ENCODE assay signal across 18 cellular contexts in the genomic region with DNA sequence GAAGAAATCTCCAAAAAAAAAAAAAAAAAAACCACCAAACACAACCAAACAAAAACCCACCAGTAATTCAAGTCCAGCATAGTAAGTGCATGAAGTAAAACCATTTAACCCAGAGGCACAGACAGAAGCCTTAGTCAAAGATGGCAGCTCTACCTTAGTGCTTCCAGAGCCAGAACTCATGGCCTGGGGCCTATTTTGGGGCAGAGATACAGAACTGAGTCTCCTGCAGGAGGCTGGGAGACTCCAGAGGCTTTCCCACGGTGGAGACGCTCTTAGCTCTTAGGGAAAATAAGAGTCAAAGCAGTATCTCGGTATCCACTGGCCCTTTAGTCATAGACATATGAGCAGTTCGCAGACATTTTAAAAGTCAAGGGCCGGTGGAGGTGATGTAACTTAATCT.
DNase-seq lines count a peak whose midpoint lies in the region; ATAC-seq and TF ChIP-seq lines count a peak whose summit lies in the region.
"Had no signal": no experiment of that assay in that cellular context is flagged by ENCODE, and none has a peak within 500 bp of the region (broad histone marks: within the 10 kb centered on the region; RNA-seq: fewer than 3 reads in every experiment).

No MANE protein-coding gene starts in this region.

- POLR2A ChIA-PET in OCI-LY7 (lab: Charles Lee): no interaction called here

- H3K79me2 ChIP-seq in Karpas-422 (ENCODE audit: low read length) (no peaks in the 10 kb centered on the region), OCI-LY7 (ENCODE audit: insufficient read depth, low read depth, low read length) (no peaks in the 10 kb centered on the region)

- intact Hi-C loops in OCI-LY7 (cut with micrococcal nuclease; ENCODE audit: unreplicated experiment): loop anchor here (5.0 to 10.0 kb wide), 3 partner anchors 327 to 1180 kb away; partner anchors contain the start of gene ZNF184

- H2AFZ ChIP-seq in Karpas-422 (ENCODE audit: low read length) (no peak overlapping the region), OCI-LY7 (ENCODE audit: low read length) (no peak overlapping the region)

- H3K4me2 ChIP-seq in Karpas-422 (ENCODE audit: low read depth, low read length, poor library complexity, severe bottlenecking) (no peak overlapping the region), OCI-LY7 (ENCODE audit: low read length) (no peak overlapping the region)
- H3K4me2 ChIP-seq: A549; BLaER1 treated with 17β-estradiol and CSF1 and Interleukin-3, amounts not matched to agents 10 nM and 100 nM had no signal

- H3K4me1 Mint-ChIP-seq in neural crest cell: peaks cover 30% of the 10 kb centered on the region

- H3K9me3 ChIP-seq in Karpas-422 (ENCODE audit: low read length) (no peaks in the 10 kb centered on the region), OCI-LY7 (ENCODE audit: low read length) (no peaks in the 10 kb centered on the region)
- H3K9me3 ChIP-seq: A549; BLaER1 treated with 17β-estradiol and CSF1 and Interleukin-3, amounts not matched to agents 10 nM and 100 nM; Caco-2 had no signal

- H3K36me3 Mint-ChIP-seq in neural crest cell (ENCODE audit: low read depth): peaks cover 2% of the 10 kb centered on the region
- H3K36me3 Mint-ChIP-seq: CD8-positive, alpha-beta T cell had no signal

- H3K9me3 Mint-ChIP-seq in neural crest cell: no peaks in the 10 kb centered on the region
- H3K9me3 Mint-ChIP-seq: CD8-positive, alpha-beta T cell had no signal

- H3K36me3 ChIP-seq in Karpas-422 (ENCODE audit: insufficient read depth, low read length) (no peaks in the 10 kb centered on the region), OCI-LY7 (ENCODE audit: insufficient read depth, low read length) (no peaks in the 10 kb centered on the region)
- H3K36me3 ChIP-seq: BLaER1 treated with 17β-estradiol and CSF1 and Interleukin-3, amounts not matched to agents 10 nM and 100 nM had no signal

- no peaks in the 10 kb centered on the region for H3K27me3 ChIP-seq in Karpas-422 (ENCODE audit: low read length)

- no peak for ATAC-seq in GM18858 (IDR thresholded peaks at IDR 0.05; ENCODE audit: unreplicated experiment)
- ATAC-seq: A549; CD8-positive, alpha-beta T cell had no signal

- H3K4me3 Mint-ChIP-seq in neural crest cell: peak overlapping the region; percentile 63
- H3K4me3 Mint-ChIP-seq: B cell; CD4-positive, alpha-beta T cell; CD8-positive, alpha-beta T cell had no signal

- peaks cover 38% of the 10 kb centered on the region for H3K27me3 Mint-ChIP-seq in neural crest cell (ENCODE audit: low read depth)

- CTCF ChIA-PET in OCI-LY7 (lab: Charles Lee; ENCODE audit: unreplicated experiment): no interaction called here

- H3K9ac ChIP-seq in Karpas-422 (ENCODE audit: low read length): no peak overlapping the region
- H3K9ac ChIP-seq: BLaER1 treated with 17β-estradiol and CSF1 and Interleukin-3, amounts not matched to agents 10 nM and 100 nM had no signal

- H3K27ac ChIP-seq in Karpas-422 (ENCODE audit: low read length) (no peak overlapping the region), OCI-LY7 (ENCODE audit: low read depth, low read length, poor library complexity, severe bottlenecking) (no peak overlapping the region)
- H3K27ac ChIP-seq: 22Rv1; A549; BLaER1 treated with 17β-estradiol and CSF1 and Interleukin-3, amounts not matched to agents 10 nM and 100 nM; C4-2B had no signal

- H3K27ac Mint-ChIP-seq in neural crest cell (ENCODE audit: unreplicated experiment): no peak overlapping the region
- H3K27ac Mint-ChIP-seq: B cell; CD4-positive, alpha-beta T cell; CD8-positive, alpha-beta T cell had no signal

- H3K4me3 ChIP-seq in Karpas-422 (ENCODE audit: low read length): no peak overlapping the region
- H3K4me3 ChIP-seq in OCI-LY7 (ENCODE audit: low read depth, low read length, poor library complexity, severe bottlenecking): no peak overlapping the region
- H3K4me3 ChIP-seq: A549; BLaER1 treated with 17β-estradiol and CSF1 and Interleukin-3, amounts not matched to agents 10 nM and 100 nM had no signal

- H4K20me1 ChIP-seq in Karpas-422 (ENCODE audit: insufficient read depth, low read depth, low read length) (no peaks in the 10 kb centered on the region), OCI-LY7 (ENCODE audit: insufficient read depth, low read length) (no peaks in the 10 kb centered on the region)
- H4K20me1 ChIP-seq: BLaER1 treated with 17β-estradiol and CSF1 and Interleukin-3, amounts not matched to agents 10 nM and 100 nM had no signal

- no TSS peak for BruUV-seq in OCI-LY7 (replicated peaks; lab: Mats Ljungman, UMichigan)

- no peak for TF ChIP-seq CTCF in neural crest cell (conservative IDR thresholded peaks at IDR 0.05)
- TF ChIP-seq CTCF in OCI-LY7 (conservative IDR thresholded peaks at IDR 0.05; ENCODE audit: low read length): no peak

- peaks cover 20% of the 10 kb centered on the region for H3K4me1 ChIP-seq in Karpas-422 (ENCODE audit: low read length)
- peaks cover 18% of the 10 kb centered on the region for H3K4me1 ChIP-seq in OCI-LY7 (ENCODE audit: insufficient read depth, low read length, poor library complexity, severe bottlenecking)
- H3K4me1 ChIP-seq: A549 had no signal

- H3K9me2 ChIP-seq in Karpas-422 (replicated peaks; ENCODE audit: insufficient read depth, low read length) (no peaks in the 10 kb centered on the region), OCI-LY7 (ENCODE audit: insufficient read depth, low read length) (no peaks in the 10 kb centered on the region)

- DNase-seq in Daoy (ENCODE audit: low read depth) (peak; percentile 29), Karpas-422 (peak; percentile 38), neural crest cell (ENCODE audit: low read depth, low spot score) (no peak), OCI-LY7 (ENCODE audit: low spot score) (no peak)
- DNase-seq: AML-193; Caco-2; Calu3; CD4-positive, alpha-beta T cell; CD8-positive, alpha-beta T cell; DMS79 treated with DMSO at 0.1 percent for 48 hours; EL; GF-D8 had no signal

Comparison
In these comparisons a context has a peak if more than half of its experiments do, and no peak if none do; other contexts are left out.
1. DNase-seq: peak in Daoy (single experiment) and Karpas-422 (single experiment); none in neural crest cell (single experiment) and OCI-LY7 (single experiment).